In genomic region chrX:27683566-27684208, GRCh38 we compare ENCODE assay signal across 8 cellular contexts.
DNase-seq lines count a peak whose midpoint lies in the region; ATAC-seq, FAIRE-seq and TF ChIP-seq lines count a peak whose summit lies in the region.
"Not testable (repeated sequence)": the region's sequence is repeated elsewhere in the genome, so short reads cannot be mapped to it uniquely, and the experiment has no call there.

No MANE protein-coding gene starts in this region.

- not testable (repeated sequence) for H2AFZ ChIP-seq in SU-DHL-6 (ENCODE audit: low read depth, low read length, severe bottlenecking); mammary epithelial cell (ENCODE audit: low read depth, low read length); hepatocyte

- CTCF ChIA-PET in Caco-2 (lab: Charles Lee); mammary epithelial cell (lab: Charles Lee; ENCODE audit: low non-redundant PET): not testable (repeated sequence)

- H3K27ac ChIP-seq in SU-DHL-6 (ENCODE audit: low read depth, low read length); mammary epithelial cell (ENCODE audit: insufficient read depth, low read depth, low read length); hepatocyte: not testable (repeated sequence)

- intact Hi-C loops in Caco-2 (cut with micrococcal nuclease; ENCODE audit: unreplicated experiment): loop anchor here (1.0 kb wide), 1 partner anchor 128 kb away; no protein-coding TSS in a partner anchor
- intact Hi-C loops in mammary epithelial cell (cut with micrococcal nuclease): loop anchor here (2.0 to 5.0 kb wide), 2 partner anchors 83 to 126 kb away; no protein-coding TSS in a partner anchor

- not testable (repeated sequence) for H3K4me2 ChIP-seq in SU-DHL-6 (ENCODE audit: low read depth, low read length, poor library complexity, severe bottlenecking); mammary epithelial cell (ENCODE audit: insufficient read depth, low read depth, low read length); hepatocyte

- peak; percentile 62 for FAIRE-seq in GM19239 (lab: Jason Lieb, UNC)

- H3K9me2 ChIP-seq in SU-DHL-6 (replicated peaks; ENCODE audit: insufficient read depth, low read length); hepatocyte (replicated peaks; ENCODE audit: insufficient read depth): not testable (repeated sequence)

- H3K4me3 Mint-ChIP-seq in Caco-2 (ENCODE audit: unreplicated experiment): not testable (repeated sequence)

- not testable (repeated sequence) for H3K27me3 ChIP-seq in Caco-2 (replicated peaks; ENCODE audit: control insufficient read depth, insufficient read depth, low read length); SU-DHL-6 (ENCODE audit: low read length); mammary epithelial cell (ENCODE audit: insufficient read depth, low read length); hepatocyte

- not testable (repeated sequence) for H3K27ac Mint-ChIP-seq in Caco-2 (ENCODE audit: unreplicated experiment)

- H3K4me1 Mint-ChIP-seq in Caco-2 (ENCODE audit: low read depth, unreplicated experiment): not testable (repeated sequence)

- not testable (repeated sequence) for H3K4me3 ChIP-seq in Caco-2 (ENCODE audit: low read depth, low read length); SU-DHL-6 (ENCODE audit: insufficient read depth, low read length, poor library complexity, severe bottlenecking); mammary epithelial cell (replicated peaks in 1 of 3; ENCODE audit: insufficient read depth in 1 of 3, low read depth in 2 of 3, low read length in 3 of 3); hepatocyte

- in situ Hi-C loops in mammary epithelial cell (cut with MboI; ENCODE audit: low sequenced_read_pairs in 2 of 2): loop anchor here in 1 of 2 donors (25.0 kb wide), 1 partner anchor 121 kb away; no protein-coding TSS in a partner anchor

- not testable (repeated sequence) for H4K20me1 ChIP-seq in SU-DHL-6 (ENCODE audit: low read depth, low read length); mammary epithelial cell (ENCODE audit: insufficient read depth, low read length); hepatocyte (ENCODE audit: insufficient read depth, poor library complexity, severe bottlenecking)

- dilution Hi-C loops in mammary epithelial cell (cut with HindIII; ENCODE audit: low sequenced_read_pairs): not testable (repeated sequence)

- POLR2A ChIA-PET in Caco-2 (lab: Charles Lee): not testable (repeated sequence)

- not testable (repeated sequence) for H3K9me3 ChIP-seq in Caco-2; SU-DHL-6 (ENCODE audit: insufficient read depth, low read length); mammary epithelial cell (replicated peaks; ENCODE audit: insufficient read depth, low read length); hepatocyte (ENCODE audit: low read depth)

- not testable (repeated sequence) for H3K9me3 Mint-ChIP-seq in Caco-2 (ENCODE audit: unreplicated experiment)

- not testable (repeated sequence) for H3K36me3 Mint-ChIP-seq in Caco-2 (ENCODE audit: insufficient read depth, unreplicated experiment)

- not testable (repeated sequence) for BruUV-seq in Caco-2 (replicated peaks; lab: Mats Ljungman, UMichigan); mammary epithelial cell (replicated peaks; lab: Mats Ljungman, UMichigan)

- H3K36me3 ChIP-seq in Caco-2 (ENCODE audit: control insufficient read depth, insufficient read depth, low read length); SU-DHL-6 (ENCODE audit: low read length); mammary epithelial cell (ENCODE audit: insufficient read depth, low read length); hepatocyte (replicated peaks; ENCODE audit: insufficient read depth, low read depth): not testable (repeated sequence)

- not testable (repeated sequence) for H3K27me3 Mint-ChIP-seq in Caco-2 (ENCODE audit: insufficient read depth, unreplicated experiment)

- peak; percentile 29 to 42 for DNase-seq in Caco-2
- DNase-seq in GM19239 (ENCODE audit: insufficient read length, low spot score): not testable (repeated sequence)
- DNase-seq in NCI-H460 (ENCODE audit: extremely low read depth, low read depth): peak; percentile 9
- DNase-seq in mammary epithelial cell: peak; percentile 17
- peak; percentile 39 for DNase-seq in hepatocyte (ENCODE audit: low spot score)
- DNase-seq in pons (ENCODE audit: low spot score): peak; percentile 3

- 29% methylated on average over 5 of the region's 5 CpGs for WGBS in mammary epithelial cell (ENCODE audit: low coverage, missing lambda C conversion rate)
- WGBS in hepatocyte (ENCODE audit: low lambda C conversion rate, missing lambda C conversion rate): 33% methylated on average over 5 of the region's 5 CpGs

- H3K79me2 ChIP-seq in SU-DHL-6 (ENCODE audit: insufficient read depth, low read length); mammary epithelial cell (ENCODE audit: insufficient read depth, low read length); hepatocyte: not testable (repeated sequence)

- peak; percentile 61 for ATAC-seq in HG03575 (IDR thresholded peaks at IDR 0.05; ENCODE audit: extremely low read depth, insufficient number of reproducible peaks, low FRiP score, unreplicated experiment)

- H3K4me1 ChIP-seq in Caco-2; mammary epithelial cell (ENCODE audit: insufficient read depth, low read length); hepatocyte (ENCODE audit: insufficient read depth): not testable (repeated sequence)

- H3F3A ChIP-seq in SU-DHL-6 (ENCODE audit: insufficient read depth): not testable (repeated sequence)

- H3K9ac ChIP-seq in SU-DHL-6 (ENCODE audit: low read length); mammary epithelial cell (ENCODE audit: insufficient read depth, low read length): not testable (repeated sequence)

- TF ChIP-seq CTCF in Caco-2 (IDR thresholded peaks at IDR 0.05; ENCODE audit: insufficient read depth in 1 of 2, low read depth in 1 of 2, low read length in 1 of 2, severe bottlenecking in 1 of 2, unreplicated experiment in 1 of 2) (peak in 1 of 2 experiments; percentile 36), SU-DHL-6 (IDR thresholded peaks at IDR 0.05; ENCODE audit: insufficient read depth, low read length, poor library complexity, severe bottlenecking) (peak; percentile 24), mammary epithelial cell (conservative IDR thresholded peaks at IDR 0.05 in 1 of 2, IDR thresholded peaks at IDR 0.05 in 1 of 2; ENCODE audit: extremely low read depth in 1 of 2, insufficient read depth in 1 of 2, low read depth in 1 of 2, low read length in 2 of 2) (peak; percentile 80), hepatocyte (IDR thresholded peaks at IDR 0.05; ENCODE audit: poor library complexity) (peak; percentile 38)
